8 cellular contexts compared by ENCODE assay signal in genomic region chr15:89335289-89336041, GRCh38. TPM values are rescaled to one million over a fixed set of nuclear protein-coding genes. Genes with fewer than 3 reads are reported as not detected.
DNase-seq lines count a peak whose midpoint lies in the region; ATAC-seq and TF ChIP-seq lines count a peak whose summit lies in the region.

No MANE protein-coding gene starts in this region.

- H3K4me1 ChIP-seq in right lobe of liver (peaks cover 0 to 26% (median 10%) of the 10 kb centered on the region in 4 donors), tibial nerve (peaks cover 4 to 49% (median 35%) of the 10 kb centered on the region in 4 donors)

- H3K9me3 ChIP-seq in right lobe of liver (no peaks in the 10 kb centered on the region), tibial nerve (no peaks in the 10 kb centered on the region)

- TF ChIP-seq CTCF in AG10803 (conservative IDR thresholded peaks at IDR 0.05; ENCODE audit: low read length) (no peak), brain (conservative IDR thresholded peaks at IDR 0.05) (no peak), right lobe of liver (IDR thresholded peaks at IDR 0.05) (no peak), tibial nerve (IDR thresholded peaks at IDR 0.05) (no peak)

- DNase-seq in AG10803 (ENCODE audit: low read depth) (no peak), NCI-H128 (lab: John Stamatoyannopoulos, UW; ENCODE audit: unreplicated experiment) (peak; percentile 59), right lobe of liver (no peak), tibial nerve (ENCODE audit: low spot score in 2 of 2) (peak; percentile 22 to 24), 8988T (no peak)

- H3K36me3 ChIP-seq in right lobe of liver (peaks cover 0 to 25% (median 5%) of the 10 kb centered on the region in 4 donors), tibial nerve (peaks cover 0 to 27% (median 8%) of the 10 kb centered on the region in 3 donors)

- WGBS in right lobe of liver (ENCODE audit: insufficient coverage, low coverage, low lambda C conversion rate, missing lambda C conversion rate), result 13% methylated on average over 36 of the region's 41 CpGs
- 6 to 7% methylated on average over 40 to 41 of the region's 41 CpGs for WGBS in tibial nerve, 2 donors

- H3K36me3 Mint-ChIP-seq in brain, result peaks cover 25% of the 10 kb centered on the region

- H3K4me3 ChIP-seq in AG10803 (ENCODE audit: low read length) (peak overlapping the region; percentile 40), right lobe of liver (peak overlapping the region; percentile 1 to 98 (median 19)), tibial nerve (peak overlapping the region; percentile 52 to 86 (median 72))

- H3K27ac Mint-ChIP-seq in brain, result peak overlapping the region; percentile 93 to 97 (median 94)

- H3K27me3 ChIP-seq in right lobe of liver, result no peaks in the 10 kb centered on the region
- no peaks in the 10 kb centered on the region for H3K27me3 ChIP-seq in tibial nerve

- intact Hi-C loops in right lobe of liver (cut with DNase I), result no loop called here

- H3K27ac ChIP-seq in right lobe of liver, result no peak overlapping the region
- peak overlapping the region; percentile 51 to 95 (median 85) for H3K27ac ChIP-seq in tibial nerve

- H3K4me1 Mint-ChIP-seq in brain, result peaks cover 39% of the 10 kb centered on the region

- H3K9me3 Mint-ChIP-seq in brain, result peaks cover 0 to 8% (median 5%) of the 10 kb centered on the region in 5 experiments

- peak overlapping the region; percentile 92 to 99 (median 93) for H3K4me3 Mint-ChIP-seq in brain

- TF ChIP-seq POLR2A in right lobe of liver (IDR thresholded peaks at IDR 0.05), result no peak
- TF ChIP-seq POLR2A in tibial nerve (IDR thresholded peaks at IDR 0.05), result no peak

- ATAC-seq in GM19351 (IDR thresholded peaks at IDR 0.05; ENCODE audit: unreplicated experiment) (peak; percentile 23), right lobe of liver (no peak), HG02884 (IDR thresholded peaks at IDR 0.05; ENCODE audit: unreplicated experiment) (no peak)

- TF ChIP-seq EP300 in tibial nerve (IDR thresholded peaks at IDR 0.05), result no peak

- H3K27me3 Mint-ChIP-seq in brain, result peaks cover 18% of the 10 kb centered on the region

RNA-seq across cellular contexts. Expression of gene POLG, which starts 0.8 kb away (rescaled TPM):
- 36.8 TPM for polyA plus RNA-seq in brain (ENCODE audit: insufficient read depth, low read depth, low replicate concordance)
- total RNA-seq in right lobe of liver (10 to 100 TPM; 26.3 to 34.7 (median 30.3) TPM), tibial nerve (100 to 1,000 TPM in 2 of 4 donors, 10 to 100 TPM in 2; 76.9 to 113 (median 103) TPM)

Comparison
In these comparisons a context has a peak if more than half of its experiments do, and no peak if none do; other contexts are left out.
1. DNase-seq: peak in NCI-H128 (single experiment) and tibial nerve (2 of 2); none in AG10803 (single experiment), right lobe of liver (0 of 3) and 8988T (single experiment).
2. H3K4me3 ChIP-seq: peak in every context shown above with its lines; median percentile 72 in tibial nerve; 40 in AG10803; 19 in right lobe of liver.
3. H3K27ac ChIP-seq: peak in tibial nerve (4 of 4); none in right lobe of liver (0 of 3).